16 cellular contexts compared by ENCODE assay signal in the genomic region with DNA sequence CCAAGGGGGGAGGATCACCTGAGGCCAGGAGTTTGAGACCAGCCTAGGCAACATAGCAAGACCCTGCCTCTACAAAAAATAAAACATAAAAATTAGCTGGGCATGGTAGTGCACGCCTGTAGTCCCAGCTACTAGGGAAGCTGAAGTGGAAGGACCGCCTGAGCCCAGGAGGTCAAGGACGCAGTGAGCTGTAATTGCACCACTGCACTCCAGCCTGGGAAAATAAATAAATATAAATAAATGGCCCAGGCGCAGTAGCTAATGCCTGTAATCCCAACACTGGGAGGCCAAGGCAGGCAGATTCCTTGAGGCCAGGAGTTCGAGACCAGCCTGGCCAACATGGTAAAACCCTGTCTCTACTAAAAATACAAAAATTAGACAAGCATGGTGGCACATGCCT. TPM values are rescaled to one million over a fixed set of nuclear protein-coding genes. Genes with fewer than 3 reads are reported as not detected.
"Had no signal": no experiment of that assay in that cellular context is flagged by ENCODE, and none has a peak within 500 bp of the region (broad histone marks: within the 10 kb centered on the region; RNA-seq: fewer than 3 reads in every experiment).

No MANE protein-coding gene starts in this region.

RNA-seq across cellular contexts. Expression of gene ZDHHC19, which starts 39.2 kb away (rescaled TPM):
- total RNA-seq: activated CD4-positive, alpha-beta T cell treated with anti-CD3 and anti-CD28 coated beads, Interleukin-2, amount 10 ng/mL, durations not matched to agents 24 days and 14 days; activated CD8-positive, alpha-beta memory T cell treated with anti-CD3 and anti-CD28 coated beads for 36 hours; activated CD8-positive, alpha-beta T cell treated with anti-CD3 and anti-CD28 coated beads for 36 hours; activated naive CD4-positive, alpha-beta T cell treated with anti-CD3 and anti-CD28 coated beads for 36 hours; activated naive CD4-positive, alpha-beta T cell treated with anti-CD3 and anti-CD28 coated beads, Interleukin-2, amount 50 U/mL, for 72 hours; activated naive CD8-positive, alpha-beta T cell treated with anti-CD3 and anti-CD28 coated beads for 36 hours; activated T-cell treated with anti-CD3 and anti-CD28 coated beads, Interleukin-2, amount 50 U/mL, for 4 hours; activated T-cell treated with anti-CD3 and anti-CD28 coated beads, Interleukin-2, amount 50 U/mL, for 72 hours; activated T-helper 17 cell treated with anti-CD3 and anti-CD28 coated beads, Interleukin-2, amount 50 U/mL, for 72 hours; ascending aorta; bronchial epithelial cell; chondrocyte had no signal

RNA-seq across cellular contexts. Expression of gene SLC51A, which starts 44.3 kb away (rescaled TPM):
- total RNA-seq: activated B cell treated with CpG ODN at 0.5 μM for 24 hours; activated CD4-positive, alpha-beta memory T cell treated with anti-CD3 and anti-CD28 coated beads for 36 hours; activated CD4-positive, alpha-beta T cell treated with anti-CD3 and anti-CD28 coated beads, Interleukin-2, amount 10 ng/mL, durations not matched to agents 24 days and 14 days; activated CD8-positive, alpha-beta memory T cell treated with anti-CD3 and anti-CD28 coated beads for 36 hours; activated CD8-positive, alpha-beta T cell treated with anti-CD3 and anti-CD28 coated beads for 36 hours; activated naive CD4-positive, alpha-beta T cell treated with anti-CD3 and anti-CD28 coated beads for 36 hours; activated naive CD4-positive, alpha-beta T cell treated with anti-CD3 and anti-CD28 coated beads, Interleukin-2, amount 50 U/mL, for 72 hours; activated naive CD8-positive, alpha-beta T cell treated with anti-CD3 and anti-CD28 coated beads for 36 hours; activated T-cell treated with anti-CD3 and anti-CD28 coated beads, Interleukin-2, amount 50 U/mL, for 4 hours; activated T-cell treated with anti-CD3 and anti-CD28 coated beads, Interleukin-2, amount 50 U/mL, for 72 hours; activated T-helper 1 cell treated with anti-CD3 and anti-CD28 coated beads, Interleukin-12 subunit alpha, Interleukin-12 subunit beta, Interleukin-2, Interleukin-4 antibody, amounts not matched to agents 30 ng/mL and 10 ng/mL and 1 ng/mL, durations not matched to agents 14 hours and 24 hours and 36 hours; activated T-helper 17 cell treated with anti-CD3 and anti-CD28 coated beads, Interleukin-2, amount 50 U/mL, for 72 hours; ascending aorta; bronchial epithelial cell; cardiac muscle cell; chondrocyte had no signal
